Comparison of ENCODE assay signal across 22 cellular contexts in genomic region chr11:73137942-73138274, GRCh38. TPM values are rescaled to one million over a fixed set of nuclear protein-coding genes. Genes with fewer than 3 reads are reported as not detected.
DNase-seq lines count a peak whose midpoint lies in the region; ATAC-seq, FAIRE-seq and TF ChIP-seq lines count a peak whose summit lies in the region.
"Had no signal": no experiment of that assay in that cellular context is flagged by ENCODE, and none has a peak within 500 bp of the region (broad histone marks: within the 10 kb centered on the region; RNA-seq: fewer than 3 reads in every experiment).

No MANE protein-coding gene starts in this region.

- H3K4me3 ChIP-seq in Karpas-422 (ENCODE audit: low read length): peak overlapping the region; percentile 7; the same call in 1 of the 2 replicates
- H3K4me3 ChIP-seq in K562: no peak overlapping the region
- H3K4me3 ChIP-seq in spleen: peak overlapping the region in 3 of 8 donors; percentile 13 to 93 (median 18)
- H3K4me3 ChIP-seq: mucosa of descending colon, uterus had no signal

- H3K27me3 ChIP-seq in Karpas-422 (ENCODE audit: low read length) (no peaks in the 10 kb centered on the region), K562 (ENCODE audit: control insufficient read depth in 2 of 2, insufficient read depth in 2 of 2, low read length in 2 of 2) (no peaks in the 10 kb centered on the region), spleen (replicated peaks in 1 of 7) (no peaks in the 10 kb centered on the region)
- H3K27me3 ChIP-seq: uterus had no signal

- H4K20me1 ChIP-seq in Karpas-422 (ENCODE audit: insufficient read depth, low read depth, low read length) (peaks cover 6% of the 10 kb centered on the region; the same call in 1 of the 2 replicates), K562 (replicated peaks; ENCODE audit: control insufficient read depth, insufficient read depth, low read length) (peaks cover 8% of the 10 kb centered on the region; the same call in 1 of the 2 replicates)

- H3K9me1 ChIP-seq in K562 (ENCODE audit: control insufficient read depth, insufficient read depth, low read length): no peaks in the 10 kb centered on the region

- H3K4me3 Mint-ChIP-seq in activated naive CD4-positive, alpha-beta T cell treated with anti-CD3 and anti-CD28 coated beads, Interleukin-2, amount 50 U/mL, for 24 hours: no peak overlapping the region
- H3K4me3 Mint-ChIP-seq in activated naive CD4-positive, alpha-beta T cell treated with anti-CD3 and anti-CD28 coated beads for 36 hours: no peak overlapping the region
- no peak overlapping the region for H3K4me3 Mint-ChIP-seq in WTC11
- no peak overlapping the region for H3K4me3 Mint-ChIP-seq in T-helper 2 cell treated with Interferon-gamma antibody and Interleukin-4, amounts not matched to agents 5 μg/mL and 100 μg/mL, for 36 hours
- H3K4me3 Mint-ChIP-seq: activated CD8-positive, alpha-beta memory T cell treated with anti-CD3 and anti-CD28 coated beads, Interleukin-2, amount 10 ng/mL, durations not matched to agents 7 days and 5 days; activated T-helper 17 cell treated with anti-CD3 and anti-CD28 coated beads, Interleukin-2, amount 50 U/mL, for 72 hours had no signal

- no peak for TF ChIP-seq EP300 in K562 (IDR thresholded peaks at IDR 0.05; ENCODE audit: low read length)

- H3K27me3 Mint-ChIP-seq in activated naive CD4-positive, alpha-beta T cell treated with anti-CD3 and anti-CD28 coated beads, Interleukin-2, amount 50 U/mL, for 24 hours: no peaks in the 10 kb centered on the region
- no peaks in the 10 kb centered on the region for H3K27me3 Mint-ChIP-seq in activated naive CD4-positive, alpha-beta T cell treated with anti-CD3 and anti-CD28 coated beads for 36 hours (ENCODE audit: low read depth)
- H3K27me3 Mint-ChIP-seq in WTC11 (ENCODE audit: low read depth): peaks cover 16% of the 10 kb centered on the region
- no peaks in the 10 kb centered on the region for H3K27me3 Mint-ChIP-seq in T-helper 2 cell treated with Interferon-gamma antibody and Interleukin-4, amounts not matched to agents 5 μg/mL and 100 μg/mL, for 36 hours (ENCODE audit: low read depth)
- H3K27me3 Mint-ChIP-seq: activated CD8-positive, alpha-beta memory T cell treated with anti-CD3 and anti-CD28 coated beads, Interleukin-2, amount 10 ng/mL, durations not matched to agents 7 days and 5 days; activated T-helper 17 cell treated with anti-CD3 and anti-CD28 coated beads, Interleukin-2, amount 50 U/mL, for 72 hours had no signal

- TF ChIP-seq CTCF in K562 (IDR thresholded peaks at IDR 0.05 in 2 of 3, conservative IDR thresholded peaks at IDR 0.05 in 1 of 3; ENCODE audit: insufficient read depth in 2 of 3, low read depth in 1 of 3, low read length in 3 of 3) (no peak), spleen (IDR thresholded peaks at IDR 0.05 in 8 of 11, conservative IDR thresholded peaks at IDR 0.05 in 3 of 11) (no peak), WTC11 (IDR thresholded peaks at IDR 0.05) (no peak)

- FAIRE-seq in K562 (lab: Jason Lieb, UNC): no peak
- FAIRE-seq: bronchial epithelial cell, G401.6, TTC549 had no signal

- in situ Hi-C loops in K562 (cut with MboI): no loop called here

- no TSS peak for BruUV-seq in K562 (replicated peaks; lab: Mats Ljungman, UMichigan)

- H3K9ac ChIP-seq in Karpas-422 (ENCODE audit: low read length) (peak overlapping the region; percentile 29), K562 (ENCODE audit: insufficient read depth in 1 of 2, low read depth in 2 of 2, low read length in 2 of 2) (no peak overlapping the region)

- TF ChIP-seq RAD21 in K562 (CRISPR knock-in tag; conservative IDR thresholded peaks at IDR 0.05 in 1 of 2, IDR thresholded peaks at IDR 0.05 in 1 of 2): no peak

- H3K36me3 Mint-ChIP-seq in activated naive CD4-positive, alpha-beta T cell treated with anti-CD3 and anti-CD28 coated beads, Interleukin-2, amount 50 U/mL, for 24 hours: peaks cover 4% of the 10 kb centered on the region
- H3K36me3 Mint-ChIP-seq in activated naive CD4-positive, alpha-beta T cell treated with anti-CD3 and anti-CD28 coated beads for 36 hours (ENCODE audit: low read depth): peaks cover 18% of the 10 kb centered on the region
- H3K36me3 Mint-ChIP-seq in WTC11: no peaks in the 10 kb centered on the region; the same call in 1 of the 2 replicates
- peaks cover 45% of the 10 kb centered on the region for H3K36me3 Mint-ChIP-seq in T-helper 2 cell treated with Interferon-gamma antibody and Interleukin-4, amounts not matched to agents 5 μg/mL and 100 μg/mL, for 36 hours (ENCODE audit: low read depth)

- H3K4me2 ChIP-seq in Karpas-422 (ENCODE audit: low read depth, low read length, poor library complexity, severe bottlenecking) (peak overlapping the region; percentile 95), K562 (ENCODE audit: insufficient read depth, low read length) (no peak overlapping the region)

- H3K9me3 Mint-ChIP-seq in activated naive CD4-positive, alpha-beta T cell treated with anti-CD3 and anti-CD28 coated beads, Interleukin-2, amount 50 U/mL, for 24 hours: no peaks in the 10 kb centered on the region
- H3K9me3 Mint-ChIP-seq in activated naive CD4-positive, alpha-beta T cell treated with anti-CD3 and anti-CD28 coated beads for 36 hours: no peaks in the 10 kb centered on the region
- H3K9me3 Mint-ChIP-seq in WTC11: no peaks in the 10 kb centered on the region
- H3K9me3 Mint-ChIP-seq in T-helper 2 cell treated with Interferon-gamma antibody and Interleukin-4, amounts not matched to agents 5 μg/mL and 100 μg/mL, for 36 hours: no peaks in the 10 kb centered on the region
- H3K9me3 Mint-ChIP-seq: activated T-helper 17 cell treated with anti-CD3 and anti-CD28 coated beads, Interleukin-2, amount 50 U/mL, for 72 hours had no signal

- no peak for DNase-seq in activated naive CD4-positive, alpha-beta T cell treated with anti-CD3 and anti-CD28 coated beads for 36 hours
- DNase-seq in Karpas-422 (no peak), K562 (ENCODE audit: extremely low read depth in 1 of 4, low spot score in 3 of 4) (no peak), spleen (no peak), WTC11 (ENCODE audit: low spot score) (no peak)
- no peak for DNase-seq in T-helper 2 cell treated with Interferon-gamma antibody and Interleukin-4, amounts not matched to agents 5 μg/mL and 100 μg/mL, for 36 hours (ENCODE audit: low spot score)
- DNase-seq: activated CD4-positive, alpha-beta T cell treated with anti-CD3 and anti-CD28 coated beads for 4 hours; activated CD8-positive, alpha-beta memory T cell treated with anti-CD3 and anti-CD28 coated beads, Interleukin-2, amount 10 ng/mL, durations not matched to agents 7 days and 5 days; mucosa of descending colon; NCI-H524 treated with DMSO at 0.1 percent for 48 hours; nucleus accumbens; OCI-M1; stimulated activated CD4-positive, alpha-beta T cell treated with anti-CD3 and anti-CD28 coated beads, Interleukin-4, amount 100 ng/mL, for 24 hours; uterus had no signal

- POLR2A ChIA-PET in K562 (lab: Yijun Ruan, JAX): interaction anchor here (0.6 to 1.1 kb wide), 2 partner anchors 11 to 141 kb away, joined by 3 read pairs; no protein-coding TSS in a partner anchor
- POLR2A ChIA-PET in WTC11 (lab: Charles Lee): interaction anchor here (0.6 kb wide), 1 partner anchor 1611 kb away, joined by 5 read pairs; the partner anchor contains the start of gene KRTAP5-7

- H3K4me1 Mint-ChIP-seq in activated naive CD4-positive, alpha-beta T cell treated with anti-CD3 and anti-CD28 coated beads, Interleukin-2, amount 50 U/mL, for 24 hours: peaks cover 50% of the 10 kb centered on the region
- peaks cover 35% of the 10 kb centered on the region for H3K4me1 Mint-ChIP-seq in activated naive CD4-positive, alpha-beta T cell treated with anti-CD3 and anti-CD28 coated beads for 36 hours (ENCODE audit: low read depth)
- H3K4me1 Mint-ChIP-seq in WTC11: peaks cover 14% of the 10 kb centered on the region
- peaks cover 32% of the 10 kb centered on the region for H3K4me1 Mint-ChIP-seq in T-helper 2 cell treated with Interferon-gamma antibody and Interleukin-4, amounts not matched to agents 5 μg/mL and 100 μg/mL, for 36 hours (ENCODE audit: low read depth)

- peak overlapping the region; percentile 92 for H3K27ac ChIP-seq in Karpas-422 (ENCODE audit: low read length)
- no peak overlapping the region for H3K27ac ChIP-seq in K562 (ENCODE audit: extremely low read depth, low read depth, low read length)
- H3K27ac ChIP-seq in spleen: peak overlapping the region in 6 of 8 donors; percentile 9 to 99 (median 98)
- H3K27ac ChIP-seq: C4-2B, uterus had no signal

- H3K36me3 ChIP-seq in Karpas-422 (ENCODE audit: insufficient read depth, low read length) (peaks cover 56% of the 10 kb centered on the region), K562 (ENCODE audit: control insufficient read depth, insufficient read depth, low read length) (peaks cover 15% of the 10 kb centered on the region), spleen (peaks cover 0 to 66% (median 31%) of the 10 kb centered on the region in 6 donors)
- H3K36me3 ChIP-seq: uterus had no signal

- no peaks in the 10 kb centered on the region for H3K9me2 ChIP-seq in Karpas-422 (replicated peaks; ENCODE audit: insufficient read depth, low read length)

- H3K79me2 ChIP-seq in Karpas-422 (ENCODE audit: low read length) (peaks cover 89% of the 10 kb centered on the region), K562 (ENCODE audit: control insufficient read depth, insufficient read depth, low read length) (peaks cover 25% of the 10 kb centered on the region)

- peak overlapping the region; percentile 13 for H3K27ac Mint-ChIP-seq in activated naive CD4-positive, alpha-beta T cell treated with anti-CD3 and anti-CD28 coated beads, Interleukin-2, amount 50 U/mL, for 24 hours
- no peak overlapping the region for H3K27ac Mint-ChIP-seq in activated naive CD4-positive, alpha-beta T cell treated with anti-CD3 and anti-CD28 coated beads for 36 hours
- no peak overlapping the region for H3K27ac Mint-ChIP-seq in WTC11
- no peak overlapping the region for H3K27ac Mint-ChIP-seq in T-helper 2 cell treated with Interferon-gamma antibody and Interleukin-4, amounts not matched to agents 5 μg/mL and 100 μg/mL, for 36 hours
- H3K27ac Mint-ChIP-seq: activated CD8-positive, alpha-beta memory T cell treated with anti-CD3 and anti-CD28 coated beads, Interleukin-2, amount 10 ng/mL, durations not matched to agents 7 days and 5 days; activated T-helper 17 cell treated with anti-CD3 and anti-CD28 coated beads, Interleukin-2, amount 50 U/mL, for 72 hours had no signal

- intact Hi-C loops in activated naive CD4-positive, alpha-beta T cell treated with anti-CD3 and anti-CD28 coated beads for 36 hours (cut with micrococcal nuclease): no loop called here
- intact Hi-C loops in K562 (cut with micrococcal nuclease) (no loop called here), spleen (cut with DNase I; ENCODE audit: low total_unique reads) (no loop called here)

- H3K4me1 ChIP-seq in Karpas-422 (ENCODE audit: low read length) (peaks cover 38% of the 10 kb centered on the region), K562 (replicated peaks in 1 of 2; ENCODE audit: control insufficient read depth in 2 of 2, insufficient read depth in 2 of 2, low read length in 2 of 2) (peaks cover 18 to 24% of the 10 kb centered on the region in 2 experiments; a peak in 4 of 5 replicates), spleen (peaks cover 46 to 85% (median 67%) of the 10 kb centered on the region in 6 donors)
- H3K4me1 ChIP-seq: uterus had no signal

- H3K9me3 ChIP-seq in Karpas-422 (ENCODE audit: low read length): no peaks in the 10 kb centered on the region
- H3K9me3 ChIP-seq in K562 (replicated peaks; ENCODE audit: control insufficient read depth, insufficient read depth, low read depth, low read length): no peaks in the 10 kb centered on the region
- H3K9me3 ChIP-seq in spleen: no peaks in the 10 kb centered on the region
- H3K9me3 ChIP-seq: mucosa of descending colon, uterus had no signal

- ATAC-seq in K562: no peak
- ATAC-seq in HG02759 (IDR thresholded peaks at IDR 0.05; ENCODE audit: unreplicated experiment): no peak
- no peak for ATAC-seq in WTC11
- ATAC-seq: activated CD8-positive, alpha-beta memory T cell treated with anti-CD3 and anti-CD28 coated beads, Interleukin-2, amount 10 ng/mL, durations not matched to agents 7 days and 5 days; activated T-helper 17 cell treated with anti-CD3 and anti-CD28 coated beads, Interleukin-2, amount 50 U/mL, for 72 hours; mucosa of descending colon; Right ventricle myocardium inferior had no signal

- TF ChIP-seq POLR2A in K562 (conservative IDR thresholded peaks at IDR 0.05): no peak
- no peak for TF ChIP-seq POLR2A in spleen (IDR thresholded peaks at IDR 0.05)

- no peak overlapping the region for H2AFZ ChIP-seq in Karpas-422 (ENCODE audit: low read length)
- no peak overlapping the region for H2AFZ ChIP-seq in K562 (ENCODE audit: low read depth, low read length)

- CTCF ChIA-PET in activated naive CD4-positive, alpha-beta T cell treated with anti-CD3 and anti-CD28 coated beads for 36 hours (lab: Charles Lee): interaction anchor here (0.6 to 1.4 kb wide), 3 partner anchors 12 to 21 kb away, joined by 3 to 9 read pairs (median 3); no protein-coding TSS in a partner anchor
- CTCF ChIA-PET in K562 (lab: Yijun Ruan, JAX; ENCODE audit: low intra/inter-chr PET ratio) (no interaction called here), WTC11 (lab: Charles Lee) (interaction anchor here (0.6 to 2.1 kb wide), 3 partner anchors 40 to 413 kb away, joined by 3 to 8 read pairs (median 5); no protein-coding TSS in a partner anchor)

RNA-seq across cellular contexts. Expression of gene FCHSD2, which starts 4.2 kb away (rescaled TPM):
- total RNA-seq in activated naive CD4-positive, alpha-beta T cell treated with anti-CD3 and anti-CD28 coated beads for 36 hours: 10 to 100 TPM; 31.1 to 36.8 TPM
- total RNA-seq in Karpas-422 (2014; rRNA removed; shearing (Covaris generic); ENCODE audit: low replicate concordance): 41.1 and 48.2 TPM in 2 replicates
- total RNA-seq in K562 (2011; cell fraction: chromatin; rRNA removed; ENCODE audit: low replicate concordance): 11.7 and 39.3 TPM in 2 replicates
- total RNA-seq in K562 (2011; cell fraction: nucleolus; rRNA removed): 6.3 and 8.0 TPM in 2 replicates
- 8.4 and 12.2 TPM in 2 replicates for total RNA-seq in K562 (2011; cell fraction: nucleoplasm; rRNA removed)
- total RNA-seq in K562 (2014; rRNA removed) (2.2 and 2.4 TPM in 2 replicates), K562 (2014; rRNA removed; fragmentation: Illumina TruSeq; extraction: Trizol) (6.4 and 8.8 TPM in 2 replicates), K562 (2015; rRNA removed; fragmentation: Illumina TruSeq; extraction: Trizol) (6.3 and 7.9 TPM in 2 replicates), K562 (2021) (14.0 and 14.7 TPM in 2 replicates), spleen (100 to 1,000 TPM in 4 of 7 donors, 10 to 100 TPM in 3; 66.1 to 129 (median 110) TPM), WTC11 (2021) (8.4 to 10.1 TPM (median 8.8 TPM) in 3 replicates)
- polyA plus RNA-seq in K562 (2011; rRNA removed) (8.0 and 8.2 TPM in 2 replicates), K562 (2014; fragmentation: Illumina TruSeq; extraction: Trizol) (9.1 and 10.8 TPM in 2 replicates), K562 (2014; fragmentation: Nextera tagmentation; extraction: Ambion mirVana) (1 to 10 TPM; 1.8 to 3.2 TPM), K562 (2014; rRNA removed) (8.7 and 9.0 TPM in 2 replicates), spleen (10 to 100 TPM; 30.2 to 35.0 (median 32.2) TPM)
- polyA plus RNA-seq in K562 (2011; cell fraction: cytosol; rRNA removed): 3.9 and 5.4 TPM in 2 replicates
- 9.0 and 9.5 TPM in 2 replicates for polyA plus RNA-seq in K562 (2011; cell fraction: nucleus; rRNA removed)
- polyA plus RNA-seq in K562 (2012): 7.6 and 9.4 TPM in 2 replicates
- polyA minus RNA-seq in K562 (2011; rRNA and poly(A)+ RNA removed): 9.1 and 10.5 TPM in 2 replicates
- polyA minus RNA-seq in K562 (2011; cell fraction: cytosol; rRNA and poly(A)+ RNA removed): 8.4 and 10.1 TPM in 2 replicates
- 5.5 and 9.7 TPM in 2 replicates for polyA minus RNA-seq in K562 (2011; cell fraction: nucleus; rRNA and poly(A)+ RNA removed)
